ENCODE assay signal across 8 cellular contexts in genomic region chr17:36591434-36592315, GRCh38.
DNase-seq lines count a peak whose midpoint lies in the region; ATAC-seq lines count a peak whose summit lies in the region.

TSS of gene DHRS11 (plus strand) at chr17:36591879. CDS start at chr17:36592010, 131 bp downstream.

- H3K27ac ChIP-seq in caudate nucleus (ENCODE audit: low read depth, low read length), result no peak within 1 kb of the TSS

- peak; percentile 75 for ATAC-seq in HG02970 (IDR thresholded peaks at IDR 0.05; ENCODE audit: low FRiP score, unreplicated experiment)

- peak; percentile 83 for DNase-seq in NCI-H1436 (lab: John Stamatoyannopoulos, UW)
- no peak for DNase-seq in NCI-H1436 treated with DMSO at 0.1 percent for 48 hours (lab: John Stamatoyannopoulos, UW)
- DNase-seq in NCI-H2171 treated with DMSO at 0.1 percent for 48 hours (lab: John Stamatoyannopoulos, UW), result peak; percentile 69
- DNase-seq in activated CD4-positive, CD25-positive, alpha-beta regulatory T cell (lab: John Stamatoyannopoulos, UW), result peak; percentile 52 to 69 (median 61)
- DNase-seq in caudate nucleus (lab: John Stamatoyannopoulos, UW), result peak in 59 of 61 donors; percentile 10 to 87 (median 72)
- DNase-seq in islet precursor cell, result peak; percentile 94
- DNase-seq in stimulated activated CD4-positive, alpha-beta T cell treated with anti-CD3 and anti-CD28 coated beads, Interleukin-12 subunit alpha, Interleukin-12 subunit beta, amount 100 ng/mL, for 24 hours (ENCODE audit: low read depth in 2 of 2), result peak; percentile 68 to 84
